In genomic region chr7:93883917-93884345, GRCh38 we compare ENCODE assay signal across 12 cellular contexts. TPM values are rescaled to one million over a fixed set of nuclear protein-coding genes. Genes with fewer than 3 reads are reported as not detected.
"Had no signal": no experiment of that assay in that cellular context is flagged by ENCODE, and none has a peak within 500 bp of the region (broad histone marks: within the 10 kb centered on the region; RNA-seq: fewer than 3 reads in every experiment).

No MANE protein-coding gene starts in this region.

- H3K9me3 Mint-ChIP-seq: HFFc6 had no signal

- H3K36me3 ChIP-seq: HAP-1 had no signal

- DNase-seq: GM23248, GOT3, H7, HFFc6, KG1 had no signal

- H2AFZ ChIP-seq: GM23248 had no signal

- H3K27ac ChIP-seq: GM23248, HL-60 had no signal

- ATAC-seq: HCT116, HepG2, K562 had no signal

- H3K4me3 ChIP-seq: GM23248, HAP-1, K562 had no signal

- FAIRE-seq: HepG2, K562 had no signal

- H3K4me3 Mint-ChIP-seq: HFFc6 had no signal

- H3K27ac Mint-ChIP-seq: HFFc6 had no signal

- H3K9ac ChIP-seq: GM23248 had no signal

- H3K9me3 ChIP-seq: HAP-1 had no signal

- H3K4me1 ChIP-seq: HAP-1 had no signal

RNA-seq across cellular contexts. Expression of gene TFPI2, which starts 6.6 kb away (rescaled TPM):
- total RNA-seq: HT1080 had no signal

RNA-seq across cellular contexts. Expression of gene GNGT1, which starts 22.4 kb away (rescaled TPM):
- total RNA-seq: GM23248, H4, H7, HepG2, HFFc6, HT1080 had no signal

RNA-seq across cellular contexts. Expression of gene GNG11, which starts 37.6 kb away (rescaled TPM):
- total RNA-seq: HepG2, K562 had no signal
